In genomic region chr1:184639205-184639604, GRCh38 we compare ENCODE assay signal across 18 cellular contexts.
"Had no signal": no experiment of that assay in that cellular context is flagged by ENCODE, and none has a peak within 500 bp of the region (broad histone marks: within the 10 kb centered on the region; RNA-seq: fewer than 3 reads in every experiment).

No MANE protein-coding gene starts in this region.

- DNase-seq: colonic mucosa; cortex of kidney; effector CD8-positive, alpha-beta T cell; foreskin keratinocyte; glutamatergic neuron; head of caudate nucleus; heart right ventricle; hippocampal formation; left cardiac atrium; left lung; left ventricle myocardium superior; lower lobe of right lung; mesenchymal stem cell; mucosa of descending colon had no signal

- H3K27me3 Mint-ChIP-seq: dendritic cell treated with granulocyte-macrophage colony-stimulating factor and Interleukin-4, amounts not matched to agents 40 ng/mL and 50 ng/mL, for 4 days had no signal

- H3K36me3 ChIP-seq: colonic mucosa, esophagus muscularis mucosa, gastroesophageal sphincter, heart right ventricle, left lung, lower lobe of right lung had no signal

- H3K4me1 ChIP-seq: colonic mucosa, foreskin keratinocyte, left lung, lower lobe of right lung had no signal

- H3K27ac Mint-ChIP-seq: dendritic cell treated with granulocyte-macrophage colony-stimulating factor and Interleukin-4, amounts not matched to agents 40 ng/mL and 50 ng/mL, for 4 days; mesothelial cell of epicardium had no signal

- H3K27me3 ChIP-seq: colonic mucosa, esophagus muscularis mucosa, gastroesophageal sphincter, heart right ventricle, left lung had no signal

- H3K9me3 Mint-ChIP-seq: dendritic cell treated with granulocyte-macrophage colony-stimulating factor and Interleukin-4, amounts not matched to agents 40 ng/mL and 50 ng/mL, for 4 days had no signal

- H3K27ac ChIP-seq: colonic mucosa, esophagus muscularis mucosa, foreskin keratinocyte, heart right ventricle, left lung, lower lobe of right lung had no signal

- H3K4me3 ChIP-seq: colonic mucosa, esophagus muscularis mucosa, gastroesophageal sphincter, heart right ventricle, left lung, lower lobe of right lung, mucosa of descending colon had no signal

- H3K4me3 Mint-ChIP-seq: dendritic cell treated with granulocyte-macrophage colony-stimulating factor and Interleukin-4, amounts not matched to agents 40 ng/mL and 50 ng/mL, for 4 days; mesothelial cell of epicardium had no signal

- ATAC-seq: foreskin keratinocyte, gastroesophageal sphincter, heart right ventricle, left cardiac atrium, left lung, left ventricle myocardium superior, lower lobe of right lung, mucosa of descending colon had no signal

- H3K9me3 ChIP-seq: colonic mucosa, esophagus muscularis mucosa, gastroesophageal sphincter, heart right ventricle, left lung, lower lobe of right lung, mucosa of descending colon had no signal
